In the genomic region with DNA sequence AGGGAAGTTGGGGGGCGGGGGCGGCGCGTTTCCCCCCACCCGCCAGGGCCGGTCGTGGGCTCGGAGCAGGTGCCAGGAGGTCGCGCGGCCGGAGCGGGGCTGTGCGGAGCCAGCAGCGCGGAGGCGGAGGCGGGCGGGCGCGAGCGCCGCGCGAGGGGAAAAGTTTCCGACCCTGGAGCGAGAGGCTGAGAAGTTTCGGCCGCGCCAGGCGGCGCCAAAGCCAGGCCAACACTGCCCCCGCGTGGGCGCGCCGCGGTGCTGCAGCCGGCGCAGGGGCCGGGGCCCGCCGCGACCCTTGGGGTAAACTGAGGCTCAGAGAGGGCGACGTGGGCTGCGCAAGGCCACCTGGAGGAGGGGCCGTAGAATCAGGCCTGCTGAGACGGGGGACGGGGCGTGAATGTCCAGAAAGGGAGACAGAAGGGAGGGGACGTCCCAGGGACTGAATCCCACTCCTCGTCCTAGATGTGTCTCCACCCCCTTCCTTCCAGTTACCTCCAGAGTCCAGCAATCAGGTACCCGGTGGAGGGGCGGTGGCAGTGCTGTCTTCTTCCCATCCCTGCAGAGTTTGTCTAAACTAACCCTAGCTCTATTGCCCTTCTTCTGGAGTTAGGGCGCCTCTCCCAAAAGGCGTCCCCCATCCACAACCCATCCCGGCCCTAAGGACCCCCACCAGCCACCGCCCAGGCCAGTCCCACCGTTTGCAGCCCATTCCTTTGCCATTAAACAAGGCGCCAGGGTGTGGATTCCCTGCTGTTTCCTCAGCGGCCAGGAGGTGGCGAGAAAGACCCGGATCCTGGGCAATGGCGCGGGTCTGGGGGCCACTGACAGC, we compare ENCODE assay signal across 8 cellular contexts. TPM values are rescaled to one million over a fixed set of nuclear protein-coding genes. Genes with fewer than 3 reads are reported as not detected.
A peak's percentile ranks its signal among the peaks of the same experiment; 100 is the strongest.
DNase-seq lines count a peak whose midpoint lies in the region; ATAC-seq lines count a peak whose summit lies in the region.

No MANE protein-coding gene starts in this region.

- peaks cover 42% of the 10 kb centered on the region for H3K4me1 ChIP-seq in mesenchymal stem cell (ENCODE audit: control insufficient read depth, insufficient read depth, low read depth, low read length)

- peak overlapping the region; percentile 98 for H2BK15ac ChIP-seq in mesenchymal stem cell (ENCODE audit: low read depth, poor library complexity, severe bottlenecking)

- no peaks in the 10 kb centered on the region for H3K36me3 ChIP-seq in mesenchymal stem cell (ENCODE audit: control insufficient read depth in 1 of 2, insufficient read depth in 2 of 2, low read depth in 1 of 2, low read length in 2 of 2)

- H3K27ac ChIP-seq in mesenchymal stem cell (ENCODE audit: low read length, poor library complexity, severe bottlenecking): no peak overlapping the region

- peak overlapping the region; percentile 96 for H2BK120ac ChIP-seq in mesenchymal stem cell (ENCODE audit: low read depth, low read length)

- peak overlapping the region in 1 of 2 experiments; percentile 10 for H3K23ac ChIP-seq in mesenchymal stem cell (ENCODE audit: low read length in 2 of 2)

- H3K9ac ChIP-seq in mesenchymal stem cell (ENCODE audit: low read length): peak overlapping the region; percentile 97

- H3K4me3 ChIP-seq in mesenchymal stem cell (ENCODE audit: insufficient read depth in 1 of 2, low read depth in 1 of 2, low read length in 2 of 2): peak overlapping the region; percentile 63 to 88

- peak overlapping the region; percentile 96 for H4K91ac ChIP-seq in mesenchymal stem cell (ENCODE audit: low read length)

- ATAC-seq in HG02588 (IDR thresholded peaks at IDR 0.05; ENCODE audit: unreplicated experiment): peak; percentile 60

- H2BK12ac ChIP-seq in mesenchymal stem cell (ENCODE audit: low read length in 2 of 2): peak overlapping the region; percentile 59 to 99

- under 1% methylated on average over 52 of the region's 66 CpGs for WGBS in mesenchymal stem cell

- DNase-seq in DMS114 treated with DMSO at 0.1 percent for 48 hours (lab: John Stamatoyannopoulos, UW; ENCODE audit: unreplicated experiment) (peak; percentile 29), NCI-H82 (lab: John Stamatoyannopoulos, UW) (peak; percentile 80), mesenchymal stem cell (peak; percentile 74), pons (ENCODE audit: low spot score) (no peak)
- DNase-seq in activated CD8-positive, alpha-beta memory T cell treated with anti-CD3 and anti-CD28 coated beads for 4 hours (ENCODE audit: low read depth in 2 of 2): peak; percentile 59 to 60
- DNase-seq in effector CD8-positive, alpha-beta T cell (lab: John Stamatoyannopoulos, UW): peak; percentile 61
- peak; percentile 59 for DNase-seq in stimulated activated CD8-positive, alpha-beta memory T cell treated with anti-CD3 and anti-CD28 coated beads, Interleukin-15, amount 100 ng/mL, for 1 hour (ENCODE audit: low read depth)

- peak overlapping the region; percentile 98 to 99 for H3K4ac ChIP-seq in mesenchymal stem cell (ENCODE audit: low read depth in 1 of 2, low read length in 2 of 2)

- H2AK5ac ChIP-seq in mesenchymal stem cell (ENCODE audit: low read length, severe bottlenecking): peak overlapping the region; percentile 32

- peaks cover 0 to 8% of the 10 kb centered on the region in 2 experiments for H3K27me3 ChIP-seq in mesenchymal stem cell (ENCODE audit: control insufficient read depth in 1 of 2, insufficient read depth in 1 of 2, low read length in 2 of 2)

- no peaks in the 10 kb centered on the region for H3K79me1 ChIP-seq in mesenchymal stem cell (replicated peaks; ENCODE audit: low read length, poor library complexity, severe bottlenecking)

- H3K4me2 ChIP-seq in mesenchymal stem cell (ENCODE audit: low read length, poor library complexity, severe bottlenecking): peak overlapping the region; percentile 96

- H3K9me3 ChIP-seq in mesenchymal stem cell (ENCODE audit: control insufficient read depth, low read length): no peaks in the 10 kb centered on the region

- peak overlapping the region; percentile 93 to 100 for H3K18ac ChIP-seq in mesenchymal stem cell (ENCODE audit: low read depth in 1 of 2, low read length in 2 of 2)

- H2BK5ac ChIP-seq in mesenchymal stem cell (ENCODE audit: low read depth, low read length, poor library complexity, severe bottlenecking): peak overlapping the region; percentile 35

- H4K8ac ChIP-seq in mesenchymal stem cell (ENCODE audit: low read length): peak overlapping the region; percentile 99

- H2AFZ ChIP-seq in mesenchymal stem cell (ENCODE audit: low read depth, low read length): peak overlapping the region; percentile 75

- H3K14ac ChIP-seq in mesenchymal stem cell (ENCODE audit: low read length in 2 of 2): peak overlapping the region in 1 of 2 experiments; percentile 98

RNA-seq across cellular contexts. Expression of gene C9orf50, which starts 10.2 kb away (rescaled TPM):
- polyA plus RNA-seq in mesenchymal stem cell (2013, experiment 1 of 2): 0.03 TPM
- polyA plus RNA-seq in mesenchymal stem cell (2013, experiment 2 of 2): 0.04 TPM

RNA-seq across cellular contexts. Expression of gene NTMT1, which starts 15.3 kb away (rescaled TPM):
- 38.5 TPM for polyA plus RNA-seq in mesenchymal stem cell (2013, experiment 1 of 2)
- polyA plus RNA-seq in mesenchymal stem cell (2013, experiment 2 of 2): 39.6 TPM

RNA-seq across cellular contexts. Expression of gene ASB6, which starts 31.3 kb away (rescaled TPM):
- 11.6 TPM for polyA plus RNA-seq in mesenchymal stem cell (2013, experiment 1 of 2)
- 11.6 TPM for polyA plus RNA-seq in mesenchymal stem cell (2013, experiment 2 of 2)

RNA-seq across cellular contexts. Expression of gene PRRX2, which starts 54.8 kb away (rescaled TPM):
- polyA plus RNA-seq in mesenchymal stem cell (2013, experiment 1 of 2): 19.5 TPM
- 20.1 TPM for polyA plus RNA-seq in mesenchymal stem cell (2013, experiment 2 of 2)
